In genomic region chr20:49484180-49485140, GRCh38 we compare ENCODE assay signal across 1 cellular context.
A peak's percentile ranks its signal among the peaks of the same experiment; 100 is the strongest.
TF ChIP-seq lines count a peak whose summit lies in the region.

No MANE protein-coding gene starts in this region.

TF ChIP-seq in HepG2, 621 proteins besides CTCF, POLR2A, EP300 and RAD21 (continued from another document and continues in another):
- 0 out of 2 replicates have a peak, but pooled peaks have one; percentile 30 for TF ChIP-seq JUN (CRISPR knock-in tag; IDR thresholded peaks at IDR 0.05)
- no peak for TF ChIP-seq ZNF644 (CRISPR knock-in tag; IDR thresholded peaks at IDR 0.05; ENCODE audit: low read depth)
- peak; percentile 38; the same call in 1 of the 2 replicates for TF ChIP-seq FOXC1 (CRISPR knock-in tag; IDR thresholded peaks at IDR 0.05; ENCODE audit: borderline replicate concordance)
- TF ChIP-seq ZNF770 (CRISPR knock-in tag; IDR thresholded peaks at IDR 0.05), result no peak
- peak; percentile 77; the same call in 1 of the 2 replicates for TF ChIP-seq ZNF572 (CRISPR knock-in tag; IDR thresholded peaks at IDR 0.05)
- no peak for TF ChIP-seq SCMH1 (CRISPR knock-in tag; IDR thresholded peaks at IDR 0.05; ENCODE audit: borderline replicate concordance)
- no peak for TF ChIP-seq ZNF557 (CRISPR knock-in tag; IDR thresholded peaks at IDR 0.05)
- no peak for TF ChIP-seq ZNF775 (CRISPR knock-in tag; IDR thresholded peaks at IDR 0.05; ENCODE audit: borderline replicate concordance)
- TF ChIP-seq ZNF251 (CRISPR knock-in tag; IDR thresholded peaks at IDR 0.05), result no peak
- no peak for TF ChIP-seq ZC3H4 (CRISPR knock-in tag; IDR thresholded peaks at IDR 0.05; ENCODE audit: borderline replicate concordance)
- no peak for TF ChIP-seq ZNF354B (CRISPR knock-in tag; IDR thresholded peaks at IDR 0.05)
- TF ChIP-seq ZNF562 (CRISPR knock-in tag; IDR thresholded peaks at IDR 0.05; ENCODE audit: borderline replicate concordance), result no peak
- no peak for TF ChIP-seq RFXANK (CRISPR knock-in tag; IDR thresholded peaks at IDR 0.05)
- peak; percentile 46; the same call in 1 of the 2 replicates for TF ChIP-seq ZFY (CRISPR knock-in tag; IDR thresholded peaks at IDR 0.05)
- TF ChIP-seq HNF4A (CRISPR knock-in tag; IDR thresholded peaks at IDR 0.05), result no peak
- TF ChIP-seq SRSF1 (optimal IDR thresholded peaks at IDR 0.05; ENCODE audit: low read depth, low read length), result peak; percentile 34
- TF ChIP-seq NFKBIZ (CRISPR knock-in tag; IDR thresholded peaks at IDR 0.05), result no peak
- TF ChIP-seq EED (CRISPR knock-in tag; IDR thresholded peaks at IDR 0.05), result peak; percentile 70; the same call in 1 of the 2 replicates
- TF ChIP-seq PREB (CRISPR knock-in tag; IDR thresholded peaks at IDR 0.05), result no peak
- TF ChIP-seq MEIS1 (CRISPR knock-in tag; IDR thresholded peaks at IDR 0.05; ENCODE audit: borderline replicate concordance), result peak; percentile 86
- TF ChIP-seq DMTF1 (CRISPR knock-in tag; IDR thresholded peaks at IDR 0.05), result no peak
- peak; percentile 97 for TF ChIP-seq ZNF121 (CRISPR knock-in tag; IDR thresholded peaks at IDR 0.05)
- no peak for TF ChIP-seq PBX2 (CRISPR knock-in tag; IDR thresholded peaks at IDR 0.05)
- TF ChIP-seq ZBTB42 (CRISPR knock-in tag; IDR thresholded peaks at IDR 0.05), result no peak
- peak; percentile 51; the same call in 1 of the 2 replicates for TF ChIP-seq ZSCAN29 (CRISPR knock-in tag; conservative IDR thresholded peaks at IDR 0.05)
- TF ChIP-seq SPEN (CRISPR knock-in tag; IDR thresholded peaks at IDR 0.05; ENCODE audit: low read depth), result peak; percentile 53; the same call in 1 of the 2 replicates
- peak; percentile 82; the same call in 1 of the 2 replicates for TF ChIP-seq SMAD1 (CRISPR knock-in tag; IDR thresholded peaks at IDR 0.05; ENCODE audit: borderline replicate concordance, low read depth)
- TF ChIP-seq ZFX (CRISPR knock-in tag; IDR thresholded peaks at IDR 0.05; ENCODE audit: low read depth), result peak; percentile 65
- no peak for TF ChIP-seq TEF (CRISPR knock-in tag; IDR thresholded peaks at IDR 0.05)
- no peak for TF ChIP-seq ZSCAN30 (CRISPR knock-in tag; IDR thresholded peaks at IDR 0.05)
- TF ChIP-seq ZNF512B (CRISPR knock-in tag; IDR thresholded peaks at IDR 0.05; ENCODE audit: borderline replicate concordance), result peak; percentile 80; the same call in 1 of the 2 replicates
- no peak for TF ChIP-seq NFIB (CRISPR knock-in tag; IDR thresholded peaks at IDR 0.05; ENCODE audit: borderline replicate concordance)
- no peak for TF ChIP-seq PHB2 (IDR thresholded peaks at IDR 0.05; ENCODE audit: partially characterized antibody)
- no peak; the same call in 1 of the 2 replicates for TF ChIP-seq ZNF619 (CRISPR knock-in tag; IDR thresholded peaks at IDR 0.05)
- TF ChIP-seq ELF4 (CRISPR knock-in tag; IDR thresholded peaks at IDR 0.05; ENCODE audit: borderline replicate concordance), result no peak
- TF ChIP-seq CHCHD3 (CRISPR knock-in tag; IDR thresholded peaks at IDR 0.05), result 0 out of 2 replicates have a peak, but pooled peaks have one; percentile 12
- TF ChIP-seq ZNF598 (CRISPR knock-in tag; IDR thresholded peaks at IDR 0.05; ENCODE audit: borderline replicate concordance), result peak; percentile 79; the same call in 1 of the 2 replicates
- TF ChIP-seq TRAFD1 (CRISPR knock-in tag; IDR thresholded peaks at IDR 0.05; ENCODE audit: borderline replicate concordance), result no peak
- no peak; the same call in 1 of the 2 replicates for TF ChIP-seq PAXIP1 (CRISPR knock-in tag; conservative IDR thresholded peaks at IDR 0.05)
- peak; percentile 74; the same call in 1 of the 2 replicates for TF ChIP-seq SAFB2 (CRISPR knock-in tag; IDR thresholded peaks at IDR 0.05; ENCODE audit: borderline replicate concordance, low read depth)
- TF ChIP-seq TFE3 (CRISPR knock-in tag; IDR thresholded peaks at IDR 0.05), result peak; percentile 27; the same call in 1 of the 2 replicates
- no peak for TF ChIP-seq KDM1A (CRISPR knock-in tag; IDR thresholded peaks at IDR 0.05)
- TF ChIP-seq RORA (CRISPR knock-in tag; IDR thresholded peaks at IDR 0.05), result no peak
- peak; percentile 47; the same call in 1 of the 2 replicates for TF ChIP-seq ARHGAP35 (CRISPR knock-in tag; IDR thresholded peaks at IDR 0.05; ENCODE audit: borderline replicate concordance)
- TF ChIP-seq PHF8 (CRISPR knock-in tag; IDR thresholded peaks at IDR 0.05), result peak; percentile 62
- no peak for TF ChIP-seq ZNF749 (CRISPR knock-in tag; IDR thresholded peaks at IDR 0.05; ENCODE audit: borderline replicate concordance)
- TF ChIP-seq ZMYM3 (CRISPR knock-in tag; IDR thresholded peaks at IDR 0.05), result peak; percentile 41; the same call in 1 of the 2 replicates
- TF ChIP-seq PHF20 (CRISPR knock-in tag; IDR thresholded peaks at IDR 0.05), result no peak
- TF ChIP-seq MTA3 (CRISPR knock-in tag; IDR thresholded peaks at IDR 0.05), result no peak
- TF ChIP-seq ZBTB7B (CRISPR knock-in tag; IDR thresholded peaks at IDR 0.05), result no peak
- TF ChIP-seq YEATS2 (CRISPR knock-in tag; IDR thresholded peaks at IDR 0.05; ENCODE audit: borderline replicate concordance), result 0 out of 2 replicates have a peak, but pooled peaks have one; percentile 30
- TF ChIP-seq ZNF737 (CRISPR knock-in tag; IDR thresholded peaks at IDR 0.05; ENCODE audit: borderline replicate concordance), result no peak
- TF ChIP-seq SIN3B (IDR thresholded peaks at IDR 0.05; ENCODE audit: low read length), result 0 out of 2 replicates have a peak, but pooled peaks have one; percentile 38
